9 cellular contexts compared by ENCODE assay signal in genomic region chr3:42090973-42091731, GRCh38. TPM values are rescaled to one million over a fixed set of nuclear protein-coding genes. Genes with fewer than 3 reads are reported as not detected.
DNase-seq lines count a peak whose midpoint lies in the region; ATAC-seq and TF ChIP-seq lines count a peak whose summit lies in the region.
"Had no signal": no experiment of that assay in that cellular context is flagged by ENCODE, and none has a peak within 500 bp of the region (broad histone marks: within the 10 kb centered on the region; RNA-seq: fewer than 3 reads in every experiment).

Gene TRAK1, plus strand, starts transcription at chr3:42091357. Its CDS starts 113 bp downstream, at chr3:42091470.

- intact Hi-C loops in upper lobe of right lung (cut with DNase I): loop anchor here (10.0 kb wide), 1 partner anchor 196 kb away; no protein-coding TSS in a partner anchor

- H3K4me1 Mint-ChIP-seq in activated CD8-positive, alpha-beta memory T cell treated with anti-CD3 and anti-CD28 coated beads, Interleukin-2, amount 10 ng/mL, durations not matched to agents 7 days and 5 days: peaks cover 38% of the 10 kb centered on the region

- CTCF ChIA-PET in activated CD8-positive, alpha-beta memory T cell treated with anti-CD3 and anti-CD28 coated beads, Interleukin-2, amount 10 ng/mL, durations not matched to agents 7 days and 5 days (lab: Charles Lee): interaction anchor here (1.2 kb wide), 2 partner anchors 8 to 129 kb away, joined by 3 read pairs; partner anchors contain the start of gene ULK4

- peaks cover 37% of the 10 kb centered on the region for H3K36me3 Mint-ChIP-seq in activated CD8-positive, alpha-beta memory T cell treated with anti-CD3 and anti-CD28 coated beads, Interleukin-2, amount 10 ng/mL, durations not matched to agents 7 days and 5 days

- DNase-seq in activated CD8-positive, alpha-beta memory T cell treated with anti-CD3 and anti-CD28 coated beads, Interleukin-2, amount 10 ng/mL, durations not matched to agents 7 days and 5 days: no peak
- no peak for DNase-seq in activated CD8-positive, alpha-beta memory T cell treated with anti-CD3 and anti-CD28 coated beads for 24 hours
- no peak for DNase-seq in dermis blood vessel endothelial cell
- peak; percentile 68 for DNase-seq in midbrain (lab: John Stamatoyannopoulos, UW)
- DNase-seq in upper lobe of right lung: no peak
- DNase-seq in stimulated activated CD4-positive, alpha-beta T cell treated with anti-CD3 and anti-CD28 coated beads, Interleukin-2, amount 100 ng/mL, for 24 hours: no peak
- no peak for DNase-seq in hepatic stellate cell (ENCODE audit: low spot score)
- DNase-seq in DMS153 (lab: John Stamatoyannopoulos, UW): no peak
- DNase-seq: DND-41 had no signal

- no peaks in the 10 kb centered on the region for H3K9me3 ChIP-seq in upper lobe of right lung

- H3K36me3 ChIP-seq in upper lobe of right lung: peaks cover 26% of the 10 kb centered on the region

- H3K27me3 ChIP-seq in upper lobe of right lung: no peaks in the 10 kb centered on the region

- H3K4me3 Mint-ChIP-seq in activated CD8-positive, alpha-beta memory T cell treated with anti-CD3 and anti-CD28 coated beads, Interleukin-2, amount 10 ng/mL, durations not matched to agents 7 days and 5 days: peak within 1 kb of the TSS; percentile 61

- H3K4me3 ChIP-seq in upper lobe of right lung: peak within 1 kb of the TSS; percentile 5

- no peaks in the 10 kb centered on the region for H3K4me1 ChIP-seq in upper lobe of right lung

- H3K27ac ChIP-seq in upper lobe of right lung: peak within 1 kb of the TSS; percentile 49

- peak within 1 kb of the TSS; percentile 77 for H3K27ac Mint-ChIP-seq in activated CD8-positive, alpha-beta memory T cell treated with anti-CD3 and anti-CD28 coated beads, Interleukin-2, amount 10 ng/mL, durations not matched to agents 7 days and 5 days

- H3K27me3 Mint-ChIP-seq in activated CD8-positive, alpha-beta memory T cell treated with anti-CD3 and anti-CD28 coated beads, Interleukin-2, amount 10 ng/mL, durations not matched to agents 7 days and 5 days: no peaks in the 10 kb centered on the region

- peaks cover 4% of the 10 kb centered on the region for H3K9me3 Mint-ChIP-seq in activated CD8-positive, alpha-beta memory T cell treated with anti-CD3 and anti-CD28 coated beads, Interleukin-2, amount 10 ng/mL, durations not matched to agents 7 days and 5 days (ENCODE audit: low read depth)

- no peak for TF ChIP-seq CTCF in upper lobe of right lung (IDR thresholded peaks at IDR 0.05)

- ATAC-seq in activated CD8-positive, alpha-beta memory T cell treated with anti-CD3 and anti-CD28 coated beads, Interleukin-2, amount 10 ng/mL, durations not matched to agents 7 days and 5 days: peak; percentile 63
- no peak for ATAC-seq in upper lobe of right lung

RNA-seq across cellular contexts. Expression of gene TRAK1, which starts in this region (rescaled TPM):
- total RNA-seq in activated CD8-positive, alpha-beta memory T cell treated with anti-CD3 and anti-CD28 coated beads, Interleukin-2, amount 10 ng/mL, durations not matched to agents 7 days and 5 days: 10 to 100 TPM; 27.3 to 31.1 TPM
- total RNA-seq in dermis blood vessel endothelial cell (52.1 and 67.3 TPM in 2 replicates), upper lobe of right lung (49.6 TPM)
